ENCODE assay signal across 21 cellular contexts in the genomic region with DNA sequence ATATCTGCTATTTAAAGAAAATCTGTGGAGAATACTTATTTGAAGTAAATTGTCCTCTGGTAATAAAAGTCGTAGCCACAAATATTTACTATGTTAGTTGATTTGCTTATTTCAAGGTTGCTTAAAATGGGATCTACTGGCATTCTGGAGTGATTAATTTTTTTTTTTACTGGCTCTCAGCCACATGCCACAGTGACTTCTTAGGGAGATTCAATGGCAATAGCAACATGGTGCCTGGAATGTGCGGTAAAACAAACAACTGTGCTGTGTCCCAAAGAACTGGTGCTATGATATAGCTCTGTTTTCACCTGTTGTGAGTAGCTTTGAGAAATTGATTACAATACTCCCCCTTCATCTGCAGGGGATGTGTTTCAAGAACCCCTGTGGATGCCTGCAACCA.
A peak's percentile ranks its signal among the peaks of the same experiment; 100 is the strongest.
DNase-seq lines count a peak whose midpoint lies in the region; ATAC-seq and TF ChIP-seq lines count a peak whose summit lies in the region.
"Had no signal": no experiment of that assay in that cellular context is flagged by ENCODE, and none has a peak within 500 bp of the region (broad histone marks: within the 10 kb centered on the region; RNA-seq: fewer than 3 reads in every experiment).

No MANE protein-coding gene starts in this region.

- DNase-seq in NCI-H748 (lab: John Stamatoyannopoulos, UW; ENCODE audit: unreplicated experiment) = peak; percentile 15
- no peak for DNase-seq in NCI-H748 treated with DMSO at 0.1 percent for 48 hours (lab: John Stamatoyannopoulos, UW)
- peak; percentile 15 for DNase-seq in HFFc6
- no peak for DNase-seq in SK-N-MC (ENCODE audit: low read depth, low spot score)
- no peak for DNase-seq in ascending aorta (ENCODE audit: low spot score in 2 of 2)
- DNase-seq in AG20443 (ENCODE audit: low spot score) = no peak
- DNase-seq: AML-193; CD4-positive, alpha-beta T cell; Karpas-422; NCI-H1436; NCI-H187; NCI-H774; PC-9; T-helper 1 cell had no signal

- H3K9ac ChIP-seq in SK-N-MC (ENCODE audit: insufficient read length) = no peak overlapping the region
- H3K9ac ChIP-seq: BLaER1 treated with 17β-estradiol and CSF1 and Interleukin-3, amounts not matched to agents 10 nM and 100 nM had no signal

- H3K27me3 Mint-ChIP-seq in HFFc6 (ENCODE audit: insufficient read depth) = peaks cover 2% of the 10 kb centered on the region; the same call in 1 of the 2 replicates

- H3K4me3 Mint-ChIP-seq in HFFc6 = no peak overlapping the region
- H3K4me3 Mint-ChIP-seq: CD4-positive, alpha-beta T cell; T-helper 2 cell treated with Interferon-gamma antibody and Interleukin-4, amounts not matched to agents 5 μg/mL and 100 μg/mL, for 36 hours had no signal

- no peaks in the 10 kb centered on the region for H3K9me3 Mint-ChIP-seq in HFFc6
- H3K9me3 Mint-ChIP-seq: CD4-positive, alpha-beta T cell; T-helper 2 cell treated with Interferon-gamma antibody and Interleukin-4, amounts not matched to agents 5 μg/mL and 100 μg/mL, for 36 hours had no signal

- H3K36me3 ChIP-seq in SK-N-MC (ENCODE audit: insufficient read depth, low read length) (no peaks in the 10 kb centered on the region), ascending aorta (no peaks in the 10 kb centered on the region)
- H3K36me3 ChIP-seq: BLaER1 treated with 17β-estradiol and CSF1 and Interleukin-3, amounts not matched to agents 10 nM and 100 nM; SJCRH30 had no signal

- ATAC-seq in GM19467 (IDR thresholded peaks at IDR 0.05; ENCODE audit: unreplicated experiment) = no peak
- ATAC-seq: GM12878, HepG2, Right ventricle myocardium inferior had no signal

- H3K27ac ChIP-seq in SK-N-MC (peak overlapping the region; percentile 65; the same call in 1 of the 2 replicates), ascending aorta (no peak overlapping the region)
- H3K27ac ChIP-seq: BLaER1 treated with 17β-estradiol and CSF1 and Interleukin-3, amounts not matched to agents 10 nM and 100 nM; PC-9; SJCRH30 had no signal

- H3K4me3 ChIP-seq in SK-N-MC (0 out of 2 replicates have a peak overlapping the region, but pooled peaks have one; percentile 2), ascending aorta (no peak overlapping the region)
- H3K4me3 ChIP-seq: BLaER1 treated with 17β-estradiol and CSF1 and Interleukin-3, amounts not matched to agents 10 nM and 100 nM; GM12878; PC-9; SJCRH30 had no signal

- TF ChIP-seq CTCF in HFFc6 (IDR thresholded peaks at IDR 0.05) = no peak
- TF ChIP-seq CTCF in ascending aorta (IDR thresholded peaks at IDR 0.05) = no peak

- H3K4me1 Mint-ChIP-seq in HFFc6 (ENCODE audit: low read depth) = peaks cover 63% of the 10 kb centered on the region

- H3K36me3 Mint-ChIP-seq in HFFc6 (ENCODE audit: low read depth) = no peaks in the 10 kb centered on the region

- intact Hi-C loops in ascending aorta (cut with DNase I) = no loop called here

- no peaks in the 10 kb centered on the region for H3K9me3 ChIP-seq in SK-N-MC (ENCODE audit: low read depth, low read length)
- H3K9me3 ChIP-seq in ascending aorta = no peaks in the 10 kb centered on the region
- H3K9me3 ChIP-seq: BLaER1 treated with 17β-estradiol and CSF1 and Interleukin-3, amounts not matched to agents 10 nM and 100 nM; SJCRH30 had no signal

- H3K27me3 ChIP-seq in ascending aorta = no peaks in the 10 kb centered on the region
- H3K27me3 ChIP-seq: BLaER1 treated with 17β-estradiol and CSF1 and Interleukin-3, amounts not matched to agents 10 nM and 100 nM; SJCRH30 had no signal

- H3K4me1 ChIP-seq in ascending aorta = no peaks in the 10 kb centered on the region
- H3K4me1 ChIP-seq: BLaER1 treated with 17β-estradiol and CSF1 and Interleukin-3, amounts not matched to agents 10 nM and 100 nM; SJCRH30 had no signal

- H3K27ac Mint-ChIP-seq in HFFc6 = no peak overlapping the region
- H3K27ac Mint-ChIP-seq: CD4-positive, alpha-beta T cell; T-helper 2 cell treated with Interferon-gamma antibody and Interleukin-4, amounts not matched to agents 5 μg/mL and 100 μg/mL, for 36 hours had no signal

Comparison
In these comparisons a context has a peak if more than half of its experiments do, and no peak if none do; other contexts are left out.
1. DNase-seq: peak in NCI-H748 (single experiment) and HFFc6 (single experiment); none in NCI-H748 treated with DMSO at 0.1 percent for 48 hours (single experiment), SK-N-MC (single experiment), ascending aorta (0 of 2) and AG20443 (single experiment).